In the genomic region with DNA sequence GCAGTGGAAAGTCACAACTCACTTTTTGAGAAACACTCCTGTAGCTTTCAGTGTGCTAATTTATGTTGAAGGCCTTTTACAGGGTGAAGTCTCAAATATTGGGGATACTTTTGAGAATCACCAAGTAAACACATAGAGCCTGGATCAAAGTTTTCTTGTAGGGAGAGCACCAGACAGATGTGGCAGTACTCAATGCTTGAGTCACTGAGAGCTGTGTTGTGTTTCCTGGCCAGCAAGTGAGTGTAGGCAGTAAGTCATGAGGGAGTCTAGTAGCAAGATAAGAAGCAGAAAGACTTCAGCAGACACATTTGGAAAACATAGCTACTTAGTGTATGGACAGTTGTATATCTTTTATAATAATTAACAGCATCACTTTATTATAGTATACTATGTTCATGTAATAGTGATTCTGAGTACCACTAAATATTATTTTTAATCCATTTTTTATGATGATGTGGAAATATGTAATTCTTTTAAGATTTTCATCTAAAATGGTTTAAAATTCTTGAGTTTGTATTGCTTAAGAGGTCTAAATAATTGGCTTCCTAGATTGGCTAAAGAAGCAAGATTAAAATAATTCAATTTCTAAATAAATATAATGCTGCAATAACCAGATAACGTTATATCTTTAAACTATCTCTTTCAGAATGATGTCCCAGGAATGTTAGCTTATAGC, we compare ENCODE assay signal across 1 cellular context.
TF ChIP-seq lines count a peak whose summit lies in the region.

No MANE protein-coding gene starts in this region.

TF ChIP-seq in HepG2, 621 proteins besides CTCF, POLR2A, EP300 and RAD21:
- TF ChIP-seq, protein P1, sequence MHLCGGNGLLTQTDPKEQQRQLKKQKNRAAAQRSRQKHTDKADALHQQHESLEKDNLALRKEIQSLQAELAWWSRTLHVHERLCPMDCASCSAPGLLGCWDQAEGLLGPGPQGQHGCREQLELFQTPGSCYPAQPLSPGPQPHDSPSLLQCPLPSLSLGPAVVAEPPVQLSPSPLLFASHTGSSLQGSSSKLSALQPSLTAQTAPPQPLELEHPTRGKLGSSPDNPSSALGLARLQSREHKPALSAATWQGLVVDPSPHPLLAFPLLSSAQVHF (CRISPR knock-in tag; IDR thresholded peaks at IDR 0.05): no peak
- TF ChIP-seq TMF1 (CRISPR knock-in tag; IDR thresholded peaks at IDR 0.05; ENCODE audit: low read depth) (no peak), NFE2 (CRISPR knock-in tag; IDR thresholded peaks at IDR 0.05) (no peak), ZNF101 (CRISPR knock-in tag; IDR thresholded peaks at IDR 0.05; ENCODE audit: borderline replicate concordance, low read depth) (no peak), ZNF3 (CRISPR knock-in tag; IDR thresholded peaks at IDR 0.05) (no peak), SALL2 (CRISPR knock-in tag; IDR thresholded peaks at IDR 0.05) (no peak), RBFOX2 (IDR thresholded peaks at IDR 0.05; ENCODE audit: low read depth, low read length) (no peak), ZBTB42 (CRISPR knock-in tag; IDR thresholded peaks at IDR 0.05) (no peak), HHEX (CRISPR knock-in tag; IDR thresholded peaks at IDR 0.05) (no peak), KLF16 (CRISPR knock-in tag; IDR thresholded peaks at IDR 0.05) (no peak), RAD51 (IDR thresholded peaks at IDR 0.05; ENCODE audit: borderline replicate concordance) (no peak), BRCA1 (CRISPR knock-in tag; IDR thresholded peaks at IDR 0.05) (no peak), ZNF772 (CRISPR knock-in tag; IDR thresholded peaks at IDR 0.05) (no peak), SMAD3 (CRISPR knock-in tag; IDR thresholded peaks at IDR 0.05) (no peak), BHLHE40 (IDR thresholded peaks at IDR 0.05; ENCODE audit: low read length) (no peak)
- TF ChIP-seq, protein P2, sequence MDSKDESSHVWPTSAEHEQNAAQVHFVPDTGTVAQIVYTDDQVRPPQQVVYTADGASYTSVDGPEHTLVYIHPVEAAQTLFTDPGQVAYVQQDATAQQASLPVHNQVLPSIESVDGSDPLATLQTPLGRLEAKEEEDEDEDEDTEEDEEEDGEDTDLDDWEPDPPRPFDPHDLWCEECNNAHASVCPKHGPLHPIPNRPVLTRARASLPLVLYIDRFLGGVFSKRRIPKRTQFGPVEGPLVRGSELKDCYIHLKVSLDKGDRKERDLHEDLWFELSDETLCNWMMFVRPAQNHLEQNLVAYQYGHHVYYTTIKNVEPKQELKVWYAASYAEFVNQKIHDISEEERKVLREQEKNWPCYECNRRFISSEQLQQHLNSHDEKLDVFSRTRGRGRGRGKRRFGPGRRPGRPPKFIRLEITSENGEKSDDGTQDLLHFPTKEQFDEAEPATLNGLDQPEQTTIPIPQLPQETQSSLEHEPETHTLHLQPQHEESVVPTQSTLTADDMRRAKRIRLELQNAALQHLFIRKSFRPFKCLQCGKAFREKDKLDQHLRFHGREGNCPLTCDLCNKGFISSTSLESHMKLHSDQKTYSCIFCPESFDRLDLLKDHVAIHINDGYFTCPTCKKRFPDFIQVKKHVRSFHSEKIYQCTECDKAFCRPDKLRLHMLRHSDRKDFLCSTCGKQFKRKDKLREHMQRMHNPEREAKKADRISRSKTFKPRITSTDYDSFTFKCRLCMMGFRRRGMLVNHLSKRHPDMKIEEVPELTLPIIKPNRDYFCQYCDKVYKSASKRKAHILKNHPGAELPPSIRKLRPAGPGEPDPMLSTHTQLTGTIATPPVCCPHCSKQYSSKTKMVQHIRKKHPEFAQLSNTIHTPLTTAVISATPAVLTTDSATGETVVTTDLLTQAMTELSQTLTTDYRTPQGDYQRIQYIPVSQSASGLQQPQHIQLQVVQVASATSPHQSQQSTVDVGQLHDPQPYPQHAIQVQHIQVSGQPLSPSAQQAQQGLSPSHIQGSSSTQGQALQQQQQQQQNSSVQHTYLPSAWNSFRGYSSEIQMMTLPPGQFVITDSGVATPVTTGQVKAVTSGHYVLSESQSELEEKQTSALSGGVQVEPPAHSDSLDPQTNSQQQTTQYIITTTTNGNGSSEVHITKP (CRISPR knock-in tag; IDR thresholded peaks at IDR 0.05; ENCODE audit: low read depth): no peak
